In the genomic region with DNA sequence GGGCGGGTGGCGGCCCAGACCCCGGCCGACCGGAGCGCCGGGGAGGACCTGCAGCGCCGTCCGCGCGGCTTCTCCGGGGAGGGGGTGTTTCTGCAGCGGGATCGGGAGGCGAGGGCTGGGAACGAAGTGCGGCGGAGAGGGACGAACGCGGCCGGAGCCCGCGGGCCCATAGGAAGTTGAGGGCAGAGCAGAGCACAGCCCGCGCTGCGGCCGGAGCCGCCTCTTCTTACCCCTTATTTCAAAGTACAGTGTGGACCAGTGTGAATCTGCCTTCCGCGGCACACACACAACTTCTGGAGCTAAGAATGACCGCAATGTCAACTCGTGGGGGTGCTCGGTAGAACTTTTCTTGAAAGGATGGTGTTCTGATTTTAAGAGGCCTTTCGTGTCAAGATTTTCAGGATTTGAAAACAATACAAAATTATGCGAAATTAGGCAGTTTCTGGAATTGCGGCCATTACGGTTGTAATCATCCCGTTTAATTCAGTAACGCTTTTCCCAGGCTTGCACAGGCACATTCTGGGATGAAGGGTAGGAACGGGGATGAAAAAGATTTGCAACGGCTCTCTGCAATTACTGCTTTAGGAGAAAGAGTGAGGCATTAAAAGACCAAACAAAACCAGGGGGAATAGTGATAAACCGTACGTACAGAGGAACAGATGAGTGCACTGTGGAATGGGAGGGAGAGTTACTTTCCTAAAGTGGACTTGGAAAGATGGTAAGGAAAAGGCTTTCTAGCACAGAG, we compare ENCODE assay signal across 8 cellular contexts. TPM values are rescaled to one million over a fixed set of nuclear protein-coding genes. Genes with fewer than 3 reads are reported as not detected.
A peak's percentile ranks its signal among the peaks of the same experiment; 100 is the strongest.
DNase-seq lines count a peak whose midpoint lies in the region; ATAC-seq and TF ChIP-seq lines count a peak whose summit lies in the region.

No MANE protein-coding gene starts in this region.

- H3K4me3 ChIP-seq in adrenal gland (peak overlapping the region in 3 of 4 donors; percentile 57 to 96 (median 69)), heart right ventricle (peak overlapping the region; percentile 42 to 78 (median 76))

- intact Hi-C loops in adrenal gland (cut with DNase I) (no loop called here), heart right ventricle (cut with DNase I) (loop anchor here in 5 of 10 donors (5.0 to 10.0 kb wide), 3 partner anchors 233 to 1053 kb away; a partner anchor contains a TSS), posterior cingulate gyrus (cut with DNase I) (loop anchor here (5.0 to 10.0 kb wide), 2 partner anchors 34 to 233 kb away; a partner anchor contains a TSS)

- no peak for TF ChIP-seq CTCF in adrenal gland (IDR thresholded peaks at IDR 0.05)
- TF ChIP-seq CTCF in heart right ventricle (IDR thresholded peaks at IDR 0.05), result no peak

- H3K27ac ChIP-seq in adrenal gland, result peak overlapping the region; percentile 40 to 99 (median 95)
- peak overlapping the region; percentile 88 to 99 (median 98) for H3K27ac ChIP-seq in heart right ventricle

- DNase-seq in DMS 273 (lab: John Stamatoyannopoulos, UW; ENCODE audit: unreplicated experiment) (peak; percentile 81), RPMI8226 (peak; percentile 64), adrenal gland (peak; percentile 62 to 81 (median 66)), heart right ventricle (peak; percentile 55 to 74), posterior cingulate gyrus (peak in 9 of 10 donors; percentile 31 to 89 (median 42)), cerebellar nuclear complex (lab: John Stamatoyannopoulos, UW) (no peak)

- H3K36me3 ChIP-seq in adrenal gland (replicated peaks in 1 of 2) (no peaks in the 10 kb centered on the region), heart right ventricle (no peaks in the 10 kb centered on the region)

- H3K27me3 ChIP-seq in adrenal gland, result no peaks in the 10 kb centered on the region
- H3K27me3 ChIP-seq in heart right ventricle, result no peaks in the 10 kb centered on the region

- WGBS in adrenal gland, 4 donors, result 0% methylated on average over 20 to 45 of the region's 45 CpGs
- WGBS in heart right ventricle, 2 donors, result 0% methylated on average over 44 to 45 of the region's 45 CpGs

- TF ChIP-seq POLR2A in adrenal gland (IDR thresholded peaks at IDR 0.05), result peak; percentile 53 to 69

- peak; percentile 40 for ATAC-seq in GM19455 (IDR thresholded peaks at IDR 0.05; ENCODE audit: unreplicated experiment)
- peak; percentile 18 for ATAC-seq in HG03565 (IDR thresholded peaks at IDR 0.05; ENCODE audit: unreplicated experiment)
- ATAC-seq in heart right ventricle, result peak in 6 of 8 donors; percentile 4 to 32 (median 8)

- H3K4me1 ChIP-seq in adrenal gland (replicated peaks in 1 of 2) (peaks cover 8 to 20% of the 10 kb centered on the region in 2 donors), heart right ventricle (peaks cover 2 to 43% (median 25%) of the 10 kb centered on the region in 9 donors)

- H3K9me3 ChIP-seq in adrenal gland (replicated peaks in 1 of 3) (no peaks in the 10 kb centered on the region), heart right ventricle (no peaks in the 10 kb centered on the region)

RNA-seq across cellular contexts. Expression of a gene that starts 0.8 kb away (rescaled TPM):
- 10 to 100 TPM in 7 of 8 donors, 1 to 10 TPM in 1; 6.6 to 30.5 (median 21.5) TPM for total RNA-seq in adrenal gland
- polyA plus RNA-seq in adrenal gland, result 10 to 100 TPM; 14.7 to 26.0 (median 20.9) TPM
- total RNA-seq in heart right ventricle, result 10 to 100 TPM; 38.1 to 60.7 (median 51.6) TPM
- 10 to 100 TPM in 1 of 2 donors, 1 to 10 TPM in 1; 9.8 to 26.6 TPM for polyA plus RNA-seq in heart right ventricle

Comparison
In these comparisons a context has a peak if more than half of its experiments do, and no peak if none do; other contexts are left out.
1. DNase-seq: peak in DMS 273 (single experiment), RPMI8226 (single experiment), adrenal gland (7 of 7), heart right ventricle (2 of 2) and posterior cingulate gyrus (9 of 10); none in cerebellar nuclear complex (0 of 2).
2. Peak in every context shown above with its lines, with median percentiles within 50 percentile points of each other: ATAC-seq.